In genomic region chr6:108368431-108369030, GRCh38 we compare ENCODE assay signal across 15 cellular contexts.
"Had no signal": no experiment of that assay in that cellular context is flagged by ENCODE, and none has a peak within 500 bp of the region (broad histone marks: within the 10 kb centered on the region; RNA-seq: fewer than 3 reads in every experiment).

No MANE protein-coding gene starts in this region.

- H3K9me3 ChIP-seq: colonic mucosa, esophagus muscularis mucosa, pancreas had no signal

- H3K4me3 ChIP-seq: colonic mucosa, esophagus muscularis mucosa, pancreas had no signal

- H3K4me1 ChIP-seq: colonic mucosa, esophagus muscularis mucosa, pancreas had no signal

- H3K27ac ChIP-seq: colonic mucosa, esophagus muscularis mucosa, pancreas had no signal

- H3K27me3 ChIP-seq: colonic mucosa, esophagus muscularis mucosa, pancreas had no signal

- H3K27me3 Mint-ChIP-seq: activated CD4-positive, alpha-beta T cell treated with anti-CD3 and anti-CD28 coated beads, Interleukin-2, amount 10 ng/mL, durations not matched to agents 7 days and 5 days had no signal

- DNase-seq: activated CD4-positive, alpha-beta T cell treated with anti-CD3 and anti-CD28 coated beads, Interleukin-2, amount 10 ng/mL, durations not matched to agents 7 days and 5 days; activated CD8-positive, alpha-beta memory T cell treated with anti-CD3 and anti-CD28 coated beads, Interleukin-2, amount 50 U/mL, for 48 hours; activated gamma-delta T cell; activated T-cell treated with anti-CD3 and anti-CD28 coated beads, Interleukin-2, amount 50 U/mL, for 72 hours; amygdala; central memory CD4-positive, alpha-beta T cell; colonic mucosa; hippocampal formation; pancreas; stimulated activated CD4-positive, alpha-beta T cell treated with anti-CD3 and anti-CD28 coated beads, Interleukin-1b, Interleukin-23, amount 100 ng/mL, for 48 hours had no signal

- H3K4me3 Mint-ChIP-seq: activated CD4-positive, alpha-beta T cell treated with anti-CD3 and anti-CD28 coated beads, Interleukin-2, amount 10 ng/mL, durations not matched to agents 7 days and 5 days; activated T-cell treated with anti-CD3 and anti-CD28 coated beads, Interleukin-2, amount 50 U/mL, for 72 hours; brain; T-helper 1 cell treated with Interleukin-12 subunit alpha and Interleukin-12 subunit beta and Interleukin-4 antibody, amounts not matched to agents 30 μg/mL and 1 μg/mL, for 36 hours; WTC11 had no signal

- H3K27ac Mint-ChIP-seq: activated CD4-positive, alpha-beta T cell treated with anti-CD3 and anti-CD28 coated beads, Interleukin-2, amount 10 ng/mL, durations not matched to agents 7 days and 5 days; activated naive CD4-positive, alpha-beta T cell treated with anti-CD3 and anti-CD28 coated beads, Interleukin-2, amount 50 U/mL, for 72 hours; activated T-cell treated with anti-CD3 and anti-CD28 coated beads, Interleukin-2, amount 50 U/mL, for 72 hours; brain; T-helper 1 cell treated with Interleukin-12 subunit alpha and Interleukin-12 subunit beta and Interleukin-4 antibody, amounts not matched to agents 30 μg/mL and 1 μg/mL, for 36 hours; WTC11 had no signal

- H3K9me3 Mint-ChIP-seq: activated CD4-positive, alpha-beta T cell treated with anti-CD3 and anti-CD28 coated beads, Interleukin-2, amount 10 ng/mL, durations not matched to agents 7 days and 5 days; activated naive CD4-positive, alpha-beta T cell treated with anti-CD3 and anti-CD28 coated beads, Interleukin-2, amount 50 U/mL, for 72 hours; activated T-cell treated with anti-CD3 and anti-CD28 coated beads, Interleukin-2, amount 50 U/mL, for 72 hours; brain; T-helper 1 cell treated with Interleukin-12 subunit alpha and Interleukin-12 subunit beta and Interleukin-4 antibody, amounts not matched to agents 30 μg/mL and 1 μg/mL, for 36 hours; WTC11 had no signal

- H3K36me3 ChIP-seq: colonic mucosa, pancreas had no signal

- ATAC-seq: activated naive CD4-positive, alpha-beta T cell treated with anti-CD3 and anti-CD28 coated beads, Interleukin-2, amount 50 U/mL, for 72 hours; activated T-cell treated with anti-CD3 and anti-CD28 coated beads, Interleukin-2, amount 50 U/mL, for 72 hours; pancreas; WTC11 had no signal

- H3K36me3 Mint-ChIP-seq: activated naive CD4-positive, alpha-beta T cell treated with anti-CD3 and anti-CD28 coated beads, Interleukin-2, amount 50 U/mL, for 72 hours; WTC11 had no signal
